ENCODE assay signal across 1 cellular context in genomic region chr2:162062559-162062958, GRCh38.
A peak's percentile ranks its signal among the peaks of the same experiment; 100 is the strongest.
TF ChIP-seq lines count a peak whose summit lies in the region.

No MANE protein-coding gene starts in this region.

TF ChIP-seq in HepG2, 621 proteins besides CTCF, POLR2A, EP300 and RAD21:
- peak; percentile 100 for TF ChIP-seq ZNF543 (CRISPR knock-in tag; IDR thresholded peaks at IDR 0.05)
- TF ChIP-seq AHDC1 (CRISPR knock-in tag; IDR thresholded peaks at IDR 0.05; ENCODE audit: borderline replicate concordance) = no peak
